14 cellular contexts compared by ENCODE assay signal in genomic region chr14:50308363-50308762, GRCh38.
"Had no signal": no experiment of that assay in that cellular context is flagged by ENCODE, and none has a peak within 500 bp of the region (broad histone marks: within the 10 kb centered on the region; RNA-seq: fewer than 3 reads in every experiment).

No MANE protein-coding gene starts in this region.

- H3K27me3 ChIP-seq: cardiac muscle cell, thyroid gland, vagina had no signal

- H3K36me3 ChIP-seq: cardiac muscle cell, thyroid gland, vagina had no signal

- H3K27ac ChIP-seq: cardiac muscle cell, thyroid gland, vagina, VCaP had no signal

- H3K27ac Mint-ChIP-seq: activated naive CD4-positive, alpha-beta T cell treated with anti-CD3 and anti-CD28 coated beads for 36 hours; activated T-helper 2 cell treated with anti-CD3 and anti-CD28 coated beads, Interferon-gamma antibody, Interleukin-2, Interleukin-4, amounts not matched to agents 10 μg/mL and 5 μg/mL and 100 μg/mL, durations not matched to agents 14 hours and 24 hours and 36 hours; natural killer cell; stimulated activated memory B cell treated with anti-CD40 and anti-IgM and Interleukin-4, amounts not matched to agents 10 μg/mL and 1 μg/mL and 100 μg/mL, for 72 hours had no signal

- H3K27me3 Mint-ChIP-seq: stimulated activated memory B cell treated with anti-CD40 and anti-IgM and Interleukin-4, amounts not matched to agents 10 μg/mL and 1 μg/mL and 100 μg/mL, for 72 hours had no signal

- H3K9me3 ChIP-seq: thyroid gland, vagina had no signal

- H3K36me3 Mint-ChIP-seq: natural killer cell; stimulated activated memory B cell treated with anti-CD40 and anti-IgM and Interleukin-4, amounts not matched to agents 10 μg/mL and 1 μg/mL and 100 μg/mL, for 72 hours had no signal

- DNase-seq: activated CD4-positive, alpha-beta T cell treated with anti-CD3 and anti-CD28 coated beads, Interleukin-2, amount 50 U/mL, for 48 hours; activated naive CD4-positive, alpha-beta T cell treated with anti-CD3 and anti-CD28 coated beads for 36 hours; left ventricle myocardium superior; mesendoderm; natural killer cell; posterior cingulate gyrus; retina; stimulated activated CD4-positive, alpha-beta T cell treated with anti-CD3 and anti-CD28 coated beads, Interleukin-2, amount 100 ng/mL, for 48 hours; thyroid gland had no signal

- H3K4me3 ChIP-seq: cardiac muscle cell, thyroid gland, vagina had no signal

- H3K9me3 Mint-ChIP-seq: activated naive CD4-positive, alpha-beta T cell treated with anti-CD3 and anti-CD28 coated beads for 36 hours; activated T-helper 2 cell treated with anti-CD3 and anti-CD28 coated beads, Interferon-gamma antibody, Interleukin-2, Interleukin-4, amounts not matched to agents 10 μg/mL and 5 μg/mL and 100 μg/mL, durations not matched to agents 14 hours and 24 hours and 36 hours; natural killer cell; stimulated activated memory B cell treated with anti-CD40 and anti-IgM and Interleukin-4, amounts not matched to agents 10 μg/mL and 1 μg/mL and 100 μg/mL, for 72 hours had no signal

- H3K4me3 Mint-ChIP-seq: activated naive CD4-positive, alpha-beta T cell treated with anti-CD3 and anti-CD28 coated beads for 36 hours; natural killer cell; stimulated activated memory B cell treated with anti-CD40 and anti-IgM and Interleukin-4, amounts not matched to agents 10 μg/mL and 1 μg/mL and 100 μg/mL, for 72 hours had no signal
